In genomic region chr11:4076774-4077173, GRCh38 we compare ENCODE assay signal across 18 cellular contexts. TPM values are rescaled to one million over a fixed set of nuclear protein-coding genes. Genes with fewer than 3 reads are reported as not detected.
DNase-seq lines count a peak whose midpoint lies in the region; ATAC-seq, FAIRE-seq and TF ChIP-seq lines count a peak whose summit lies in the region.
"Had no signal": no experiment of that assay in that cellular context is flagged by ENCODE, and none has a peak within 500 bp of the region (broad histone marks: within the 10 kb centered on the region; RNA-seq: fewer than 3 reads in every experiment).

No MANE protein-coding gene starts in this region.

- H3K4me1 Mint-ChIP-seq in MCF 10A (ENCODE audit: insufficient read depth, unreplicated experiment) (peaks cover 11% of the 10 kb centered on the region), T-helper 17 cell (peaks cover 23% of the 10 kb centered on the region)

- H3K4me3 Mint-ChIP-seq in MCF 10A (ENCODE audit: unreplicated experiment): peak overlapping the region; percentile 28
- no peak overlapping the region for H3K4me3 Mint-ChIP-seq in T-helper 17 cell
- H3K4me3 Mint-ChIP-seq: CD8-positive, alpha-beta memory T cell had no signal

- BruUV-seq in MCF 10A (replicated peaks; lab: Mats Ljungman, UMichigan): no TSS peak

- no peak for TF ChIP-seq CTCF in MCF 10A (IDR thresholded peaks at IDR 0.05; ENCODE audit: unreplicated experiment)
- no peak for TF ChIP-seq CTCF in breast epithelium (IDR thresholded peaks at IDR 0.05)
- TF ChIP-seq CTCF in keratinocyte (optimal IDR thresholded peaks at IDR 0.05 in 1 of 3, IDR thresholded peaks at IDR 0.05 in 1 of 3, conservative IDR thresholded peaks at IDR 0.05 in 1 of 3; ENCODE audit: extremely low read depth in 1 of 3, insufficient read depth in 2 of 3, low read length in 3 of 3): no peak
- TF ChIP-seq CTCF in testis (IDR thresholded peaks at IDR 0.05): no peak

- H2AFZ ChIP-seq in keratinocyte (ENCODE audit: control insufficient read depth, low read length): no peak overlapping the region

- TF ChIP-seq POLR2A in breast epithelium (IDR thresholded peaks at IDR 0.05) (no peak), testis (IDR thresholded peaks at IDR 0.05) (no peak)

- no peaks in the 10 kb centered on the region for H3K79me2 ChIP-seq in keratinocyte (ENCODE audit: control insufficient read depth, insufficient read depth, low read length)

- 72 to 75% methylated on average over 1 of the region's 1 CpG for whole genome bisulfite sequencing in testis, 2 donors

- H3K9me3 Mint-ChIP-seq in MCF 10A (ENCODE audit: unreplicated experiment): no peaks in the 10 kb centered on the region
- H3K9me3 Mint-ChIP-seq: CD8-positive, alpha-beta memory T cell had no signal

- H3K27me3 ChIP-seq in breast epithelium: no peaks in the 10 kb centered on the region
- no peaks in the 10 kb centered on the region for H3K27me3 ChIP-seq in keratinocyte (ENCODE audit: control insufficient read depth, extremely low read depth, insufficient read depth, low read length)
- no peaks in the 10 kb centered on the region for H3K27me3 ChIP-seq in testis

- H3K9me1 ChIP-seq in keratinocyte (ENCODE audit: control insufficient read depth, extremely low read depth, insufficient read depth, low read length): no peaks in the 10 kb centered on the region

- H3K4me3 ChIP-seq in breast epithelium (no peak overlapping the region), keratinocyte (ENCODE audit: control insufficient read depth in 2 of 3, extremely low read depth in 1 of 3, insufficient read depth in 2 of 3, low read depth in 1 of 3, low read length in 3 of 3) (peak overlapping the region in 1 of 3 experiments; percentile 15), testis (no peak overlapping the region)
- H3K4me3 ChIP-seq: A549, SK-N-MC had no signal

- peak overlapping the region; percentile 42 for H3K4me2 ChIP-seq in keratinocyte (ENCODE audit: control insufficient read depth, extremely low read depth, insufficient read depth, low read depth, low read length)
- H3K4me2 ChIP-seq: A549 had no signal

- H3K36me3 Mint-ChIP-seq in MCF 10A (ENCODE audit: insufficient read depth, unreplicated experiment) (no peaks in the 10 kb centered on the region), T-helper 17 cell (ENCODE audit: low read depth) (no peaks in the 10 kb centered on the region)

- CTCF ChIA-PET in MCF 10A (lab: Yijun Ruan, JAX): interaction anchor here (0.7 to 15.6 kb wide), 2 partner anchors 206 to 230 kb away, joined by 3 to 1105 read pairs; partner anchors contain the start of genes RHOG and STIM1

- H3K27ac ChIP-seq in breast epithelium (no peak overlapping the region), keratinocyte (ENCODE audit: control insufficient read depth, insufficient read depth, low read length) (no peak overlapping the region), testis (no peak overlapping the region)
- H3K27ac ChIP-seq: A549, SK-N-MC had no signal

- no peak for ATAC-seq in T-helper 17 cell
- ATAC-seq: A549 had no signal

- H3K27ac Mint-ChIP-seq in MCF 10A (ENCODE audit: low read depth, unreplicated experiment): peak overlapping the region; percentile 75
- peak overlapping the region; percentile 79 for H3K27ac Mint-ChIP-seq in T-helper 17 cell

- no peaks in the 10 kb centered on the region for H3K27me3 Mint-ChIP-seq in MCF 10A (ENCODE audit: insufficient read depth, unreplicated experiment)
- no peaks in the 10 kb centered on the region for H3K27me3 Mint-ChIP-seq in T-helper 17 cell
- H3K27me3 Mint-ChIP-seq: CD8-positive, alpha-beta memory T cell had no signal

- no peak for FAIRE-seq in keratinocyte (lab: Jason Lieb, UNC)
- FAIRE-seq: A549, H1 had no signal

- DNase-seq in MCF 10A (ENCODE audit: unreplicated experiment) (peak; percentile 9), breast epithelium (ENCODE audit: low spot score in 2 of 2) (no peak), T-helper 17 cell (no peak), keratinocyte (ENCODE audit: low read depth, low spot score) (no peak), HuH-7.5 (ENCODE audit: low spot score) (no peak), testis (no peak)
- no peak for DNase-seq in activated effector memory CD4-positive, alpha-beta T cell treated with Interleukin-2 at 50 U/mL for 16 hours
- DNase-seq: CD8-positive, alpha-beta memory T cell; DMS79; KBM-7; MV-4-11; NCI-H1436; NCI-H2029; OCI-M1; SHP77 had no signal

- peaks cover 0 to 4% of the 10 kb centered on the region in 2 donors for H3K4me1 ChIP-seq in breast epithelium
- peaks cover 13% of the 10 kb centered on the region for H3K4me1 ChIP-seq in keratinocyte (ENCODE audit: control insufficient read depth, extremely low read depth, insufficient read depth, low read length)
- H3K4me1 ChIP-seq in testis: no peaks in the 10 kb centered on the region
- H3K4me1 ChIP-seq: A549 had no signal

- no peaks in the 10 kb centered on the region for H4K20me1 ChIP-seq in keratinocyte (ENCODE audit: control insufficient read depth, extremely low read depth, insufficient read depth, low read length)

- POLR2A ChIA-PET in MCF 10A (lab: Yijun Ruan, JAX): interaction anchor here (0.7 to 0.9 kb wide), 2 partner anchors 18 to 222 kb away, joined by 4 to 5 read pairs; partner anchors contain the start of gene STIM1

- dilution Hi-C loops in keratinocyte (cut with MboI; ENCODE audit: extremely low pct_ligation_motif_present, low sequenced_read_pairs): no loop called here

- intact Hi-C loops in MCF 10A (cut with micrococcal nuclease): no loop called here
- intact Hi-C loops in breast epithelium (cut with DNase I; ENCODE audit: low total_unique reads): no loop called here
- intact Hi-C loops in testis (cut with DNase I; ENCODE audit: low total_unique reads): no loop called here

- no peaks in the 10 kb centered on the region for H3K9me3 ChIP-seq in breast epithelium
- no peaks in the 10 kb centered on the region for H3K9me3 ChIP-seq in T-helper 17 cell (ENCODE audit: control insufficient read depth, low read length, poor library complexity, severe bottlenecking)
- H3K9me3 ChIP-seq in keratinocyte (ENCODE audit: control insufficient read depth, low read depth, low read length): no peaks in the 10 kb centered on the region
- H3K9me3 ChIP-seq in testis: no peaks in the 10 kb centered on the region
- H3K9me3 ChIP-seq: A549 had no signal

- H3K36me3 ChIP-seq in breast epithelium: no peaks in the 10 kb centered on the region
- H3K36me3 ChIP-seq in keratinocyte (ENCODE audit: control insufficient read depth in 2 of 2, extremely low read depth in 1 of 2, insufficient read depth in 2 of 2, low read length in 2 of 2): peaks cover 0 to 8% of the 10 kb centered on the region in 2 experiments
- no peaks in the 10 kb centered on the region for H3K36me3 ChIP-seq in testis (ENCODE audit: low read depth, missing control alignments)

- no peak overlapping the region for H3K9ac ChIP-seq in keratinocyte (ENCODE audit: control insufficient read depth, extremely low read depth, insufficient read depth, low read length)

RNA-seq across cellular contexts. Expression of gene RRM1, which starts 17.8 kb away (rescaled TPM):
- 44.7 and 86.1 TPM in 2 replicates for total RNA-seq in MCF 10A (2022)
- total RNA-seq in breast epithelium: 10 to 100 TPM; 35.7 to 52.0 (median 52.0) TPM
- 10 to 100 TPM; 54.9 to 66.5 TPM for total RNA-seq in T-helper 17 cell
- 30.6 to 65.6 TPM (median 60.2 TPM) in 3 replicates for polyA plus RNA-seq in keratinocyte
- polyA plus RNA-seq in keratinocyte (2011; ENCODE audit: low read depth): 20.6 TPM
- 20.8 and 35.0 TPM in 2 replicates for polyA plus RNA-seq in keratinocyte (2011; cell fraction: cytosol; rRNA removed)
- polyA plus RNA-seq in keratinocyte (2011; cell fraction: nucleus; rRNA removed): 28.9 and 31.0 TPM in 2 replicates
- polyA plus RNA-seq in keratinocyte (2012; ENCODE audit: low replicate concordance): 33.6 and 45.3 TPM in 2 replicates
- 48.1 to 105 TPM (median 66.1 TPM) in 3 replicates for polyA minus RNA-seq in keratinocyte
- polyA minus RNA-seq in keratinocyte (2011; cell fraction: cytosol; rRNA and poly(A)+ RNA removed): 39.5 TPM
- polyA minus RNA-seq in keratinocyte (2011; cell fraction: nucleus; rRNA and poly(A)+ RNA removed): 14.6 and 40.6 TPM in 2 replicates
- 10 to 100 TPM; 31.4 to 48.3 TPM for total RNA-seq in testis
- polyA plus RNA-seq in testis (ENCODE audit: insufficient read depth, low read depth, low replicate concordance): 45.9 TPM
